ENCODE assay signal across 8 cellular contexts in the genomic region with DNA sequence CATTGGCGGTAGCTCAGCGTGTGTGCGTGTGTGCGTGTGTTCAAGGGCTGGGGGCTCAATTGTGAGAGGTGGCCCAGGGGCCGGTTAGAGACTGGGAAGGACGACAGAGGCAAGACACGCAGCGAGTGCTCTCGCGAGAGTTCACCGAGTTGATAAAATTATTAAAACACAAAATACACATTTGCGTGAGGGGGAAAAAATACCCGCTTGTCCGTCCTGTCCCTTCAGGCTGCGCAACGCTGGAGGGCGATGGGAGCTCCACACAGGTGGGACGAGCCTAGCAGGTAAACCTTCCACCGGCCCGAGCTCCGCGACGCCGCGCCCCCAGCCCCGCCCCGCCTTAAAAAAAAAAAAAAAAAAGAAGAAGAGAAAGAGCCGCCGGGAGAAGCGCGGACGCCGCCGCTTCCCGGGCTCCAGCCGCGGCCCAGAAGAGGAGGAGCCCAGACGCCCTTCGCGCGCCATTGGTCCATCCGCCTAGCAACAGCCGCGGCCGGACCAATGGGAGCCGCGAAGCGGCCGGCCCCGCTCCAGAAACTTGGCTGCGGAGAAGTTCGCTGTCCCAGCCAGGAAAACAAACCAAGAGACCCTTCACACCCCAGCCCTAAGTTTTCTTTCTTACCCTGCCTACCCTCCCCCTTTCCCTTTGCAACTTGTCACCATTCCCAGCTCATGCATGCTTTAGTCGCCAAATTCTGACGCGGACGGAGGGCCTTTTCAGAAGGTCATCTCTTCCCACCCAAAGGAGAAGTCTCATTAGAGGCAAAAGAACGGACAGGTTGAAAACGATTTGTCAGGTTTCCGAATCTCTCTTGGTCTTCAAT.
DNase-seq lines count a peak whose midpoint lies in the region; ATAC-seq and TF ChIP-seq lines count a peak whose summit lies in the region.

No MANE protein-coding gene starts in this region.

- no peaks in the 10 kb centered on the region for H4K20me1 ChIP-seq in Karpas-422 (ENCODE audit: insufficient read depth, low read depth, low read length)

- peak; percentile 99 for ATAC-seq in HG02759 (IDR thresholded peaks at IDR 0.05; ENCODE audit: unreplicated experiment)

- intact Hi-C loops in breast epithelium (cut with DNase I; ENCODE audit: low total_unique reads): loop anchor here (10.0 kb wide), 1 partner anchor 1884 kb away; no protein-coding TSS in a partner anchor
- intact Hi-C loops in sigmoid colon (cut with DNase I): no loop called here

- TF ChIP-seq POLR2A in breast epithelium (IDR thresholded peaks at IDR 0.05) (no peak), sigmoid colon (IDR thresholded peaks at IDR 0.05) (no peak)

- WGBS in sigmoid colon, 2 donors: 1 to 2% methylated on average over 59 of the region's 59 CpGs

- no peak overlapping the region for H2AFZ ChIP-seq in Karpas-422 (ENCODE audit: low read length)

- H3K4me1 ChIP-seq in breast epithelium (peaks cover 0 to 14% of the 10 kb centered on the region in 2 donors), iPS-15b (ENCODE audit: control insufficient read depth, insufficient read depth, low read length) (no peaks in the 10 kb centered on the region), sigmoid colon (peaks cover 0 to 51% (median 40%) of the 10 kb centered on the region in 4 donors), Karpas-422 (ENCODE audit: low read length) (no peaks in the 10 kb centered on the region)

- no peaks in the 10 kb centered on the region for H3K79me2 ChIP-seq in Karpas-422 (ENCODE audit: low read length)

- H3K9ac ChIP-seq in iPS-15b (ENCODE audit: low read depth, low read length) (peak overlapping the region; percentile 79), Karpas-422 (ENCODE audit: low read length) (no peak overlapping the region)

- H3K9me3 ChIP-seq in breast epithelium: no peaks in the 10 kb centered on the region
- H3K9me3 ChIP-seq in iPS-15b (ENCODE audit: control insufficient read depth, insufficient read depth, low read length): no peaks in the 10 kb centered on the region
- no peaks in the 10 kb centered on the region for H3K9me3 ChIP-seq in sigmoid colon
- no peaks in the 10 kb centered on the region for H3K9me3 ChIP-seq in Karpas-422 (ENCODE audit: low read length)

- no peak for TF ChIP-seq EP300 in sigmoid colon (IDR thresholded peaks at IDR 0.05)

- H3K4me2 ChIP-seq in Karpas-422 (ENCODE audit: low read depth, low read length, poor library complexity, severe bottlenecking): no peak overlapping the region

- H3K4me3 ChIP-seq in GM12864 (ENCODE audit: low read depth, low read length) (peak overlapping the region; percentile 57), breast epithelium (peak overlapping the region; percentile 55 to 72 (median 63)), iPS-15b (ENCODE audit: low read depth, low read length) (peak overlapping the region; percentile 82), sigmoid colon (peak overlapping the region; percentile 47 to 59 (median 53)), Karpas-422 (ENCODE audit: low read length) (no peak overlapping the region)

- no peaks in the 10 kb centered on the region for H3K9me2 ChIP-seq in Karpas-422 (replicated peaks; ENCODE audit: insufficient read depth, low read length)

- DNase-seq in GM12864 (ENCODE audit: low read depth) (peak; percentile 34), NCI-H1417 treated with DMSO at 0.1 percent for 48 hours (lab: John Stamatoyannopoulos, UW) (peak; percentile 23), UCSD-AML1 (lab: John Stamatoyannopoulos, UW; ENCODE audit: unreplicated experiment) (peak; percentile 75), breast epithelium (ENCODE audit: low spot score in 2 of 2) (peak; percentile 88), sigmoid colon (peak; percentile 96), Karpas-422 (no peak)

- H3K27ac ChIP-seq in breast epithelium (peak overlapping the region; percentile 88 to 94), sigmoid colon (peak overlapping the region; percentile 80 to 86 (median 83)), Karpas-422 (ENCODE audit: low read length) (no peak overlapping the region)

- no peaks in the 10 kb centered on the region for H3K36me3 ChIP-seq in breast epithelium
- H3K36me3 ChIP-seq in iPS-15b (ENCODE audit: control insufficient read depth, insufficient read depth, low read length): no peaks in the 10 kb centered on the region
- no peaks in the 10 kb centered on the region for H3K36me3 ChIP-seq in sigmoid colon
- no peaks in the 10 kb centered on the region for H3K36me3 ChIP-seq in Karpas-422 (ENCODE audit: insufficient read depth, low read length)

- H3K27me3 ChIP-seq in breast epithelium: no peaks in the 10 kb centered on the region
- peaks cover 14% of the 10 kb centered on the region for H3K27me3 ChIP-seq in iPS-15b (ENCODE audit: control insufficient read depth, insufficient read depth, low read length)
- no peaks in the 10 kb centered on the region for H3K27me3 ChIP-seq in sigmoid colon
- no peaks in the 10 kb centered on the region for H3K27me3 ChIP-seq in Karpas-422 (ENCODE audit: low read length)

- TF ChIP-seq CTCF in GM12864 (IDR thresholded peaks at IDR 0.05; ENCODE audit: low read depth, low read length, missing control alignments) (no peak), breast epithelium (IDR thresholded peaks at IDR 0.05) (no peak), sigmoid colon (IDR thresholded peaks at IDR 0.05) (no peak)
